In genomic region chr12:104672096-104672445, GRCh38 we compare ENCODE assay signal across 8 cellular contexts.
DNase-seq lines count a peak whose midpoint lies in the region; ATAC-seq, FAIRE-seq and TF ChIP-seq lines count a peak whose summit lies in the region.

No MANE protein-coding gene starts in this region.

- H3K9me3 ChIP-seq in keratinocyte (ENCODE audit: control insufficient read depth, low read depth, low read length): no peaks in the 10 kb centered on the region
- no peaks in the 10 kb centered on the region for H3K9me3 ChIP-seq in suprapubic skin

- CTCF ChIA-PET in activated CD4-positive, alpha-beta T cell treated with anti-CD3 and anti-CD28 coated beads, Interleukin-2, amount 10 ng/mL, durations not matched to agents 7 days and 5 days (lab: Charles Lee): interaction anchor here (0.8 to 1.6 kb wide), 5 partner anchors 9 to 118 kb away, joined by 3 to 8 read pairs (median 3); no protein-coding TSS in a partner anchor
- CTCF ChIA-PET in activated CD8-positive, alpha-beta T cell treated with anti-CD3 and anti-CD28 coated beads for 36 hours (lab: Charles Lee): interaction anchor here (0.7 to 3.8 kb wide), 7 partner anchors 8 to 290 kb away, joined by 3 to 13 read pairs (median 3); no protein-coding TSS in a partner anchor

- intact Hi-C loops in activated CD8-positive, alpha-beta T cell treated with anti-CD3 and anti-CD28 coated beads for 36 hours (cut with micrococcal nuclease): loop anchor here (10.0 kb wide), 1 partner anchor 287 kb away; no protein-coding TSS in a partner anchor

- H3K4me3 Mint-ChIP-seq in activated CD4-positive, alpha-beta T cell treated with anti-CD3 and anti-CD28 coated beads, Interleukin-2, amount 10 ng/mL, durations not matched to agents 7 days and 5 days: no peak overlapping the region
- H3K4me3 Mint-ChIP-seq in activated CD8-positive, alpha-beta T cell treated with anti-CD3 and anti-CD28 coated beads for 36 hours: peak overlapping the region; percentile 70

- no peak for TF ChIP-seq POLR2A in suprapubic skin (IDR thresholded peaks at IDR 0.05)

- FAIRE-seq in keratinocyte (lab: Jason Lieb, UNC) (no peak), HTR-8/SVneo (lab: Jason Lieb, UNC) (no peak)

- POLR2A ChIA-PET in activated CD4-positive, alpha-beta T cell treated with anti-CD3 and anti-CD28 coated beads, Interleukin-2, amount 10 ng/mL, durations not matched to agents 7 days and 5 days (lab: Charles Lee): no interaction called here
- POLR2A ChIA-PET in activated CD8-positive, alpha-beta T cell treated with anti-CD3 and anti-CD28 coated beads for 36 hours (lab: Charles Lee): interaction anchor here (1.6 to 2.2 kb wide), 4 partner anchors 8 to 215 kb away, joined by 5 to 11 read pairs (median 6); partner anchors contain the start of gene CHST11

- H2AFZ ChIP-seq in keratinocyte (ENCODE audit: control insufficient read depth, low read length): no peak overlapping the region

- H4K20me1 ChIP-seq in keratinocyte (ENCODE audit: control insufficient read depth, extremely low read depth, insufficient read depth, low read length): no peaks in the 10 kb centered on the region

- H3K9me1 ChIP-seq in keratinocyte (ENCODE audit: control insufficient read depth, extremely low read depth, insufficient read depth, low read length): no peaks in the 10 kb centered on the region

- H3K36me3 ChIP-seq in keratinocyte (ENCODE audit: control insufficient read depth in 2 of 2, extremely low read depth in 1 of 2, insufficient read depth in 2 of 2, low read length in 2 of 2) (no peaks in the 10 kb centered on the region), suprapubic skin (no peaks in the 10 kb centered on the region)

- no peak overlapping the region for H3K27ac ChIP-seq in keratinocyte (ENCODE audit: control insufficient read depth, insufficient read depth, low read length)
- peak overlapping the region; percentile 62 for H3K27ac ChIP-seq in suprapubic skin

- no peak for ATAC-seq in activated CD8-positive, alpha-beta T cell treated with anti-CD3 and anti-CD28 coated beads for 36 hours

- peak overlapping the region; percentile 67 for H3K27ac Mint-ChIP-seq in activated CD4-positive, alpha-beta T cell treated with anti-CD3 and anti-CD28 coated beads, Interleukin-2, amount 10 ng/mL, durations not matched to agents 7 days and 5 days
- H3K27ac Mint-ChIP-seq in activated CD8-positive, alpha-beta T cell treated with anti-CD3 and anti-CD28 coated beads for 36 hours: peak overlapping the region; percentile 97

- peaks cover 48% of the 10 kb centered on the region for H3K4me1 Mint-ChIP-seq in activated CD4-positive, alpha-beta T cell treated with anti-CD3 and anti-CD28 coated beads, Interleukin-2, amount 10 ng/mL, durations not matched to agents 7 days and 5 days
- peaks cover 60% of the 10 kb centered on the region for H3K4me1 Mint-ChIP-seq in activated CD8-positive, alpha-beta T cell treated with anti-CD3 and anti-CD28 coated beads for 36 hours (ENCODE audit: low read depth)

- no peak for TF ChIP-seq CTCF in activated CD8-positive, alpha-beta T cell treated with anti-CD3 and anti-CD28 coated beads for 36 hours (IDR thresholded peaks at IDR 0.05)
- no peak for TF ChIP-seq CTCF in keratinocyte (optimal IDR thresholded peaks at IDR 0.05 in 1 of 3, IDR thresholded peaks at IDR 0.05 in 1 of 3, conservative IDR thresholded peaks at IDR 0.05 in 1 of 3; ENCODE audit: extremely low read depth in 1 of 3, insufficient read depth in 2 of 3, low read length in 3 of 3)
- no peak for TF ChIP-seq CTCF in suprapubic skin (IDR thresholded peaks at IDR 0.05)

- WGBS in suprapubic skin: 73% methylated on average over 8 of the region's 8 CpGs

- H3K27me3 ChIP-seq in keratinocyte (ENCODE audit: control insufficient read depth, extremely low read depth, insufficient read depth, low read length) (no peaks in the 10 kb centered on the region), suprapubic skin (no peaks in the 10 kb centered on the region)

- TF ChIP-seq EP300 in suprapubic skin (IDR thresholded peaks at IDR 0.05): no peak

- dilution Hi-C loops in keratinocyte (cut with MboI; ENCODE audit: extremely low pct_ligation_motif_present, low sequenced_read_pairs): no loop called here

- H3K9ac ChIP-seq in keratinocyte (ENCODE audit: control insufficient read depth, extremely low read depth, insufficient read depth, low read length): no peak overlapping the region

- H3K4me3 ChIP-seq in keratinocyte (ENCODE audit: control insufficient read depth in 2 of 3, extremely low read depth in 1 of 3, insufficient read depth in 2 of 3, low read depth in 1 of 3, low read length in 3 of 3) (no peak overlapping the region), suprapubic skin (no peak overlapping the region)

- H3K27me3 Mint-ChIP-seq in activated CD4-positive, alpha-beta T cell treated with anti-CD3 and anti-CD28 coated beads, Interleukin-2, amount 10 ng/mL, durations not matched to agents 7 days and 5 days: no peaks in the 10 kb centered on the region
- H3K27me3 Mint-ChIP-seq in activated CD8-positive, alpha-beta T cell treated with anti-CD3 and anti-CD28 coated beads for 36 hours: no peaks in the 10 kb centered on the region

- H3K4me2 ChIP-seq in keratinocyte (ENCODE audit: control insufficient read depth, extremely low read depth, insufficient read depth, low read depth, low read length): peak overlapping the region; percentile 30

- peaks cover 3% of the 10 kb centered on the region for H3K79me2 ChIP-seq in keratinocyte (ENCODE audit: control insufficient read depth, insufficient read depth, low read length)

- peaks cover 49% of the 10 kb centered on the region for H3K4me1 ChIP-seq in keratinocyte (ENCODE audit: control insufficient read depth, extremely low read depth, insufficient read depth, low read length)
- H3K4me1 ChIP-seq in suprapubic skin: peaks cover 60% of the 10 kb centered on the region

- peaks cover 7% of the 10 kb centered on the region for H3K36me3 Mint-ChIP-seq in activated CD4-positive, alpha-beta T cell treated with anti-CD3 and anti-CD28 coated beads, Interleukin-2, amount 10 ng/mL, durations not matched to agents 7 days and 5 days (ENCODE audit: low read depth)
- no peaks in the 10 kb centered on the region for H3K36me3 Mint-ChIP-seq in activated CD8-positive, alpha-beta T cell treated with anti-CD3 and anti-CD28 coated beads for 36 hours (ENCODE audit: low read depth)

- no peaks in the 10 kb centered on the region for H3K9me3 Mint-ChIP-seq in activated CD4-positive, alpha-beta T cell treated with anti-CD3 and anti-CD28 coated beads, Interleukin-2, amount 10 ng/mL, durations not matched to agents 7 days and 5 days
- H3K9me3 Mint-ChIP-seq in activated CD8-positive, alpha-beta T cell treated with anti-CD3 and anti-CD28 coated beads for 36 hours: no peaks in the 10 kb centered on the region

- DNase-seq in activated CD4-positive, alpha-beta T cell treated with anti-CD3 and anti-CD28 coated beads, Interleukin-2, amount 10 ng/mL, durations not matched to agents 7 days and 5 days: no peak
- DNase-seq in activated CD4-positive, alpha-beta T cell treated with anti-CD3 and anti-CD28 coated beads, Interleukin-2, amount 50 U/mL, for 48 hours: no peak
- DNase-seq in activated CD8-positive, alpha-beta T cell treated with anti-CD3 and anti-CD28 coated beads for 36 hours: no peak
- DNase-seq in keratinocyte (ENCODE audit: low read depth, low spot score) (no peak), suprapubic skin (ENCODE audit: low spot score in 2 of 2) (no peak), HTR-8/SVneo (ENCODE audit: insufficient read length, low spot score) (no peak)
- DNase-seq in stimulated activated CD8-positive, alpha-beta memory T cell treated with anti-CD3 and anti-CD28 coated beads, Interleukin-4, amount 100 ng/mL, for 48 hours: no peak
- DNase-seq in stimulated activated CD4-positive, alpha-beta T cell treated with anti-CD3 and anti-CD28 coated beads, Interleukin-2, amount 100 ng/mL, for 48 hours: no peak
